8 cellular contexts compared by ENCODE assay signal in the genomic region with DNA sequence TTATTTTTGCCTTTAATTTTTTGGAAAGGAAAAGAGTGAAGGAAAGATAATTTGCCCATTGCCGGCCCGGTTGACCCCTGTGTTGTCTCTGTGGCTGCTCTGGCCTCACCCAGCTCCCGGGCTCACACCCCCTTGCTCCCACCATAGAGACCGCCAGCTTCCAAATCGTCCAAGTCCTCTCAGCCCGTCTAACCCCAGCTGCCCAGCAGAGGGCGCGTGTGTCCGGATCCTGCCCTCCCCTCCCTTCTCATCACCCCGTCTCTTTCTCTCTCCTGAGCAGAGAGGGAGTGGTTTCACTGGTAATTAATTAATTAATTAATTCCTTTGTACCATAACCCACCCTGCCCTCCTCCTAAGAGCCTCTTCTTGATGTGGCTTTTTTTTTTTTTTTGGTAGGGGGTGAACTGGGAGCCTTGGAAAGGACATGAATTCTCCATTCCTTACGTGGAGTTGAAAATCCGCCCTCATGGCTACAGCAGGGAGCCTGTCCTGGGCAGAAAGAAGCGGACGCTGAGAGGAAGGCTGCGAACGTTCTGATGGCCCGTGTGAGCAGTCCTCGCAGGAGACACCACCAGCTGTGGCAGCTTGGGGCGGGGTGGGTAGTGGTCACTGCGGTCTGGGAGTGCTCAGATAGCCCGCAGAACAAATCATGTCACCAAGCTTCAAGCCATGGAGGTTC. TPM values are rescaled to one million over a fixed set of nuclear protein-coding genes. Genes with fewer than 3 reads are reported as not detected.
DNase-seq lines count a peak whose midpoint lies in the region; ATAC-seq lines count a peak whose summit lies in the region.

No MANE protein-coding gene starts in this region.

- no peak overlapping the region for H4K8ac ChIP-seq in trophoblast cell (ENCODE audit: low read depth, low read length)

- H3K79me2 ChIP-seq in Karpas-422 (ENCODE audit: low read length) (no peaks in the 10 kb centered on the region), trophoblast cell (ENCODE audit: control insufficient read depth, insufficient read depth, low read length, poor library complexity) (no peaks in the 10 kb centered on the region)

- H2AFZ ChIP-seq in Karpas-422 (ENCODE audit: low read length) (no peak overlapping the region), trophoblast cell (ENCODE audit: insufficient read depth, low read length, poor library complexity) (no peak overlapping the region)

- WGBS in trophoblast cell (ENCODE audit: extremely low coverage, insufficient coverage, insufficient read length), result no CpG with 5 or more reads among the region's 21 CpGs

- peak; percentile 72 for DNase-seq in AG08396 (ENCODE audit: low spot score)
- DNase-seq in Karpas-422, result peak; percentile 92
- peak; percentile 18 for DNase-seq in SHP77 treated with DMSO at 0.1 percent for 48 hours (lab: John Stamatoyannopoulos, UW)
- DNase-seq in activated effector memory CD4-positive, alpha-beta T cell treated with anti-CD3 and anti-CD28 coated beads, Interleukin-2, amount 50 U/mL, for 16 hours, result peak; percentile 88
- peak; percentile 62 for DNase-seq in glomerular visceral epithelial cell (ENCODE audit: extremely low spot score)
- peak; percentile 58 to 77 for DNase-seq in trophoblast cell
- DNase-seq in ureter (ENCODE audit: low spot score), result peak; percentile 68

- peaks cover 3% of the 10 kb centered on the region; the same call in 1 of the 2 replicates for H4K20me1 ChIP-seq in Karpas-422 (ENCODE audit: insufficient read depth, low read depth, low read length)

- H3K4ac ChIP-seq in trophoblast cell (ENCODE audit: low read depth, low read length), result no peak overlapping the region

- H3K4me1 ChIP-seq in Karpas-422 (ENCODE audit: low read length) (peaks cover 36% of the 10 kb centered on the region), trophoblast cell (ENCODE audit: control insufficient read depth in 1 of 2, insufficient read depth in 2 of 2, low read length in 2 of 2) (no peaks in the 10 kb centered on the region)

- H3K36me3 ChIP-seq in Karpas-422 (ENCODE audit: insufficient read depth, low read length) (no peaks in the 10 kb centered on the region), trophoblast cell (ENCODE audit: control insufficient read depth in 1 of 2, insufficient read depth in 2 of 2, low read length in 2 of 2) (no peaks in the 10 kb centered on the region)

- no peak overlapping the region for H3K23ac ChIP-seq in trophoblast cell (ENCODE audit: low read length)

- H3K18ac ChIP-seq in trophoblast cell (ENCODE audit: low read length), result no peak overlapping the region

- no peak overlapping the region for H2BK5ac ChIP-seq in trophoblast cell (ENCODE audit: low read depth, low read length, poor library complexity)

- H3K14ac ChIP-seq in trophoblast cell (ENCODE audit: low read length), result no peak overlapping the region

- no peaks in the 10 kb centered on the region for H3K79me1 ChIP-seq in trophoblast cell (ENCODE audit: low read length)

- H3K27me3 ChIP-seq in Karpas-422 (ENCODE audit: low read length) (no peaks in the 10 kb centered on the region), trophoblast cell (ENCODE audit: insufficient read depth, low read length) (no peaks in the 10 kb centered on the region)

- H2AK5ac ChIP-seq in trophoblast cell (ENCODE audit: low read length), result no peak overlapping the region

- H3K27ac ChIP-seq in Karpas-422 (ENCODE audit: low read length) (no peak overlapping the region), trophoblast cell (ENCODE audit: low read depth, low read length) (no peak overlapping the region)

- no peak overlapping the region for H3K9ac ChIP-seq in Karpas-422 (ENCODE audit: low read length)
- H3K9ac ChIP-seq in trophoblast cell (ENCODE audit: low read length), result no peak overlapping the region

- no peak overlapping the region for H4K12ac ChIP-seq in trophoblast cell (ENCODE audit: low read depth, low read length)

- H3K9me2 ChIP-seq in Karpas-422 (replicated peaks; ENCODE audit: insufficient read depth, low read length), result no peaks in the 10 kb centered on the region

- H3K4me3 ChIP-seq in Karpas-422 (ENCODE audit: low read length) (no peak overlapping the region), trophoblast cell (ENCODE audit: low read depth, low read length) (no peak overlapping the region)

- H3K9me3 ChIP-seq in Karpas-422 (ENCODE audit: low read length) (no peaks in the 10 kb centered on the region), trophoblast cell (ENCODE audit: insufficient read depth, low read depth, low read length) (peaks cover 3% of the 10 kb centered on the region)

- peak overlapping the region; percentile 45 for H2BK12ac ChIP-seq in trophoblast cell (ENCODE audit: low read length)

- no peak overlapping the region for H4K91ac ChIP-seq in trophoblast cell (ENCODE audit: low read depth, low read length)

- no peak overlapping the region for H2BK120ac ChIP-seq in trophoblast cell (ENCODE audit: insufficient read depth, low read length, poor library complexity)

- ATAC-seq in GM18870 (IDR thresholded peaks at IDR 0.05; ENCODE audit: unreplicated experiment), result peak; percentile 37

- H3K4me2 ChIP-seq in Karpas-422 (ENCODE audit: low read depth, low read length, poor library complexity, severe bottlenecking), result no peak overlapping the region
- H3K4me2 ChIP-seq in trophoblast cell (ENCODE audit: low read length), result no peak overlapping the region

RNA-seq across cellular contexts. Expression of a gene that starts 45.9 kb away (rescaled TPM):
- 48.5 and 86.6 TPM in 2 replicates for total RNA-seq in Karpas-422 (2014; rRNA removed; shearing (Covaris generic); ENCODE audit: low replicate concordance)
- 101 and 110 TPM in 2 replicates for polyA plus RNA-seq in trophoblast cell (2013)
- total RNA-seq in ureter, result 25.3 TPM

Comparison
In these comparisons a context has a peak if more than half of its experiments do, and no peak if none do; other contexts are left out.
1. DNase-seq: peak in every context shown above with its lines; median percentile 92 in Karpas-422; 88 in activated effector memory CD4-positive, alpha-beta T cell treated with anti-CD3 and anti-CD28 coated beads, Interleukin-2, amount 50 U/mL, for 16 hours; 72 in AG08396; 68 in ureter; 68 in trophoblast cell; 62 in glomerular visceral epithelial cell; 18 in SHP77 treated with DMSO at 0.1 percent for 48 hours.